33 cellular contexts compared by ENCODE assay signal in the genomic region with DNA sequence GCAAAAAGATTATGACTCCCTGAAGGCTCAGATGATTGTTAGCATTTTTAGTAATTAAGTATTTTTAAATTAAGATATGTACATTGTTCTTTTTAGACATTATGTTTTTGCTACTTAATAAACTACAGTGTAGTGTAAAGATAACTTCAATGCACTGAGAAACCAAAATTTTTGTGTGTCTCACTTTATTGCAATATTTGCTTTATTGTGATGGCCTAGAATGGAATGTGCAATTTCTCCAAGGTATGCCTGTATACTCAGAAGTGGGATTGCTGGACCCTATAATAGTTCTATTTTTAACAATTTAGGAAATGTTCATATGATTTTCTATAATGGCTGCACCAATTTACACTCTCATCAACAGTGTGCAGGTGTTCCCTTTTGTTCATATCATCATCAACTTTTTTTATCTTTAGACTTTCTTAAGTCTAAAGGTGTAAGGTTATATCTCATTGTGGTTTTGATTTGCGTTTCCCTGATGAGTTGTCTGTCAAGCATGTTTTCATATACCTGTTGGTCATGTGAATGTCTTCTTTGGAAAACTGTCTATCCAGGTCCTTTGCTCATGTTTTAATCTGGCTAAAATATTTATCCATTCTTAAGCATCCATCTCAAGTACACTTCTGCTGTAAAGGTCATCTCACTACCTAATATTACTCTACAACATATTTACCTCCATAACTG.
"Had no signal": no experiment of that assay in that cellular context is flagged by ENCODE, and none has a peak within 500 bp of the region (broad histone marks: within the 10 kb centered on the region; RNA-seq: fewer than 3 reads in every experiment).

No MANE protein-coding gene starts in this region.

- FAIRE-seq: astrocyte had no signal

- H3K9me3 ChIP-seq: adrenal gland, ascending aorta, body of pancreas had no signal

- H3K4me3 ChIP-seq: adrenal gland, ascending aorta, body of pancreas, breast epithelium, cardiac muscle cell had no signal

- H3K27me3 ChIP-seq: adrenal gland, ascending aorta, body of pancreas, brain microvascular endothelial cell, breast epithelium, cardiac muscle cell had no signal

- DNase-seq: activated effector memory CD4-positive, alpha-beta T cell treated with anti-CD3 and anti-CD28 coated beads, Interleukin-2, amount 50 U/mL, for 16 hours; activated effector memory CD4-positive, alpha-beta T cell treated with Interleukin-2 at 50 U/mL for 16 hours; activated gamma-delta T cell; activated gamma-delta T cell treated with Interleukin-2 at 50 U/mL for 16 hours; activated naive CD4-positive, alpha-beta T cell; activated naive CD4-positive, alpha-beta T cell treated with anti-CD3 and anti-CD28 coated beads for 36 hours; activated naive CD4-positive, alpha-beta T cell treated with anti-CD3 and anti-CD28 coated beads, Interleukin-2, amount 10 ng/mL, durations not matched to agents 7 days and 5 days; activated naive CD4-positive, alpha-beta T cell treated with anti-CD3 and anti-CD28 coated beads, Interleukin-2, amount 50 U/mL, for 16 hours; activated naive CD4-positive, alpha-beta T cell treated with Interleukin-2 at 50 U/mL for 16 hours; activated naive CD8-positive, alpha-beta T cell treated with anti-CD3 and anti-CD28 coated beads for 36 hours; activated naive CD8-positive, alpha-beta T cell treated with anti-CD3 and anti-CD28 coated beads, Interleukin-2, amount 10 ng/mL, durations not matched to agents 7 days and 5 days; activated naive CD8-positive, alpha-beta T cell treated with anti-CD3 and anti-CD28 coated beads, Interleukin-2, amount 50 U/mL, for 24 hours; activated T-cell treated with anti-CD3 and anti-CD28 coated beads, Interleukin-2, amount 50 U/mL, for 1 hour; activated T-cell treated with anti-CD3 and anti-CD28 coated beads, Interleukin-2, amount 50 U/mL, for 24 hours; activated T-cell treated with anti-CD3 and anti-CD28 coated beads, Interleukin-2, amount 50 U/mL, for 4 hours; activated T-cell treated with anti-CD3 and anti-CD28 coated beads, Interleukin-2, amount 50 U/mL, for 48 hours; activated T-cell treated with anti-CD3 and anti-CD28 coated beads, Interleukin-2, amount 50 U/mL, for 72 hours; adrenal gland; amniotic stem cell; amygdala; anterior cingulate cortex; aorta; body of pancreas; brain microvascular endothelial cell; caudate nucleus; central memory CD4-positive, alpha-beta T cell; cerebellar nuclear complex had no signal

- H3K36me3 ChIP-seq: adrenal gland, ascending aorta, brain microvascular endothelial cell, breast epithelium had no signal

- ATAC-seq: activated naive CD4-positive, alpha-beta T cell treated with anti-CD3 and anti-CD28 coated beads, Interleukin-2, amount 50 U/mL, for 72 hours; activated naive CD8-positive, alpha-beta T cell treated with anti-CD3 and anti-CD28 coated beads, Interleukin-2, amount 50 U/mL, for 24 hours; activated T-cell treated with anti-CD3 and anti-CD28 coated beads, Interleukin-2, amount 50 U/mL, for 4 hours; activated T-cell treated with anti-CD3 and anti-CD28 coated beads, Interleukin-2, amount 50 U/mL, for 72 hours; activated T-helper 17 cell treated with anti-CD3 and anti-CD28 coated beads, Interleukin-2, amount 50 U/mL, for 72 hours; body of pancreas had no signal

- H3K27ac ChIP-seq: adrenal gland, ascending aorta, body of pancreas, brain microvascular endothelial cell, breast epithelium, cardiac muscle cell had no signal

- H3K4me1 ChIP-seq: adrenal gland, ascending aorta, body of pancreas, breast epithelium had no signal
